In the genomic region with DNA sequence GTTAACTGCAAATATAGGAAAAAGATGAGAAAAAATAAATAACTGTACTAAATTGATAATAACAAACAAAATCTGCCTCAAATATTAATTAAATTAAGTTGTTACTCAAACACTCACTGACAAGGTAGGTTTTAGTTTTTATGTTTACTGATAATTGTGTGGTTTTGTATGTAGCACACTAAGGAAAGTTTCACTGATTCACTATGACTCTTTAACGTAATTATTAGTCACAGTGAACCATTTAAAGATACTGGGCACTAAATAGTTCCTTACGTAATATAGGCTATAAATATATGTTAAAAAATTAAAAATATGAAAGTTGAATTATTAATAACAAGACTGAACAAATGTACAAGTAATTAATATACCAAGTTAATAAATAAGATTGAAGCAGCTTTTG, we compare ENCODE assay signal across 22 cellular contexts.
DNase-seq lines count a peak whose midpoint lies in the region; ATAC-seq, FAIRE-seq and TF ChIP-seq lines count a peak whose summit lies in the region.
"Had no signal": no experiment of that assay in that cellular context is flagged by ENCODE, and none has a peak within 500 bp of the region (broad histone marks: within the 10 kb centered on the region; RNA-seq: fewer than 3 reads in every experiment).

No MANE protein-coding gene starts in this region.

- CTCF ChIA-PET in RWPE1 (lab: Yijun Ruan, JAX): no interaction called here
- CTCF ChIA-PET in SK-N-SH (lab: Yijun Ruan, JAX): no interaction called here

- H4K20me1 ChIP-seq in SK-N-SH (ENCODE audit: insufficient read depth): no peaks in the 10 kb centered on the region
- H4K20me1 ChIP-seq: BLaER1 had no signal

- POLR2A ChIA-PET in RWPE1 (lab: Yijun Ruan, JAX; ENCODE audit: low non-redundant PET) (no interaction called here), SK-N-SH (lab: Yijun Ruan, JAX) (no interaction called here)

- no peak overlapping the region for H3K4me3 Mint-ChIP-seq in stimulated activated effector memory CD8-positive, alpha-beta T cell treated with anti-CD3 and anti-CD28 coated beads, Interleukin-12 subunit alpha, Interleukin-12 subunit beta, amount 100 ng/mL, for 72 hours
- H3K4me3 Mint-ChIP-seq: B cell; CD4-positive, CD25-positive, alpha-beta regulatory T cell; CD8-positive, alpha-beta T cell had no signal

- no peaks in the 10 kb centered on the region for H3K36me3 Mint-ChIP-seq in stimulated activated effector memory CD8-positive, alpha-beta T cell treated with anti-CD3 and anti-CD28 coated beads, Interleukin-12 subunit alpha, Interleukin-12 subunit beta, amount 100 ng/mL, for 72 hours
- H3K36me3 Mint-ChIP-seq: CD4-positive, CD25-positive, alpha-beta regulatory T cell; CD8-positive, alpha-beta T cell had no signal

- intact Hi-C loops in prostate gland (cut with DNase I): no loop called here

- H3K4me2 ChIP-seq in SK-N-SH: no peak overlapping the region
- H3K4me2 ChIP-seq: BLaER1 had no signal

- H3K9me3 Mint-ChIP-seq in stimulated activated effector memory CD8-positive, alpha-beta T cell treated with anti-CD3 and anti-CD28 coated beads, Interleukin-12 subunit alpha, Interleukin-12 subunit beta, amount 100 ng/mL, for 72 hours: peaks cover 9% of the 10 kb centered on the region

- H3K4me3 ChIP-seq in bronchial epithelial cell (ENCODE audit: low read depth, low read length) (no peak overlapping the region), prostate gland (no peak overlapping the region), SK-N-SH (ENCODE audit: low read depth in 2 of 2, low read length in 1 of 2) (no peak overlapping the region)
- H3K4me3 ChIP-seq: BLaER1, GM12878 had no signal

- no peak for ATAC-seq in HG03521 (IDR thresholded peaks at IDR 0.05; ENCODE audit: unreplicated experiment)
- no peak for ATAC-seq in stimulated activated effector memory CD8-positive, alpha-beta T cell treated with anti-CD3 and anti-CD28 coated beads, Interleukin-12 subunit alpha, Interleukin-12 subunit beta, amount 100 ng/mL, for 72 hours
- ATAC-seq: CD8-positive, alpha-beta T cell; GM12878 had no signal

- TF ChIP-seq CTCF in RWPE1 (conservative IDR thresholded peaks at IDR 0.05; ENCODE audit: low read depth) (no peak), bronchial epithelial cell (IDR thresholded peaks at IDR 0.05; ENCODE audit: insufficient read depth, low read length, severe bottlenecking) (no peak), prostate gland (IDR thresholded peaks at IDR 0.05) (no peak), SK-N-SH (IDR thresholded peaks at IDR 0.05) (no peak)

- TF ChIP-seq RAD21 in SK-N-SH (IDR thresholded peaks at IDR 0.05; ENCODE audit: low read length): no peak

- WGBS in prostate gland: 75% methylated on average over 2 of the region's 2 CpGs
- under 1% methylated on average over 2 of the region's 2 CpGs for WGBS in SK-N-SH (ENCODE audit: low lambda C conversion rate)

- no peak overlapping the region for H3K27ac ChIP-seq in RWPE1
- no peak overlapping the region for H3K27ac ChIP-seq in prostate gland
- H3K27ac ChIP-seq in SK-N-SH (ENCODE audit: low read depth in 2 of 2, low read length in 1 of 2): no peak overlapping the region
- H3K27ac ChIP-seq: BLaER1, C4-2B had no signal

- no peak overlapping the region; the same call in 1 of the 2 replicates for H2AFZ ChIP-seq in SK-N-SH (ENCODE audit: low read depth)

- DNase-seq in H54 (ENCODE audit: insufficient read length, low spot score) (no peak), RWPE1 (ENCODE audit: low spot score) (peak; percentile 13), bronchial epithelial cell (ENCODE audit: low read depth) (peak; percentile 21), prostate gland (ENCODE audit: low spot score) (no peak), SK-N-SH (no peak)
- no peak for DNase-seq in stimulated activated effector memory CD8-positive, alpha-beta T cell treated with anti-CD3 and anti-CD28 coated beads, Interleukin-12 subunit alpha, Interleukin-12 subunit beta, amount 100 ng/mL, for 72 hours (ENCODE audit: low spot score in 2 of 2)
- DNase-seq: 8988T; Caco-2; CD4-positive, CD25-positive, alpha-beta regulatory T cell; CD8-positive, alpha-beta T cell; DMS153; DND-41; GDM1; GOT3; H7; HCEC 1CT had no signal

- H3F3A ChIP-seq in SK-N-SH (replicated peaks; ENCODE audit: insufficient read depth): no peaks in the 10 kb centered on the region

- no peak for TF ChIP-seq EP300 in SK-N-SH (IDR thresholded peaks at IDR 0.05; ENCODE audit: borderline replicate concordance in 1 of 2, low read depth in 1 of 2, low read length in 1 of 2)

- no peaks in the 10 kb centered on the region for H3K36me3 ChIP-seq in bronchial epithelial cell (ENCODE audit: control insufficient read depth, insufficient read depth, low read length)
- no peaks in the 10 kb centered on the region for H3K36me3 ChIP-seq in prostate gland
- H3K36me3 ChIP-seq in SK-N-SH (replicated peaks in 1 of 2; ENCODE audit: control insufficient read depth in 1 of 2, insufficient read depth in 2 of 2, low read length in 1 of 2): no peaks in the 10 kb centered on the region
- H3K36me3 ChIP-seq: BLaER1 had no signal

- no peaks in the 10 kb centered on the region for H3K4me1 Mint-ChIP-seq in stimulated activated effector memory CD8-positive, alpha-beta T cell treated with anti-CD3 and anti-CD28 coated beads, Interleukin-12 subunit alpha, Interleukin-12 subunit beta, amount 100 ng/mL, for 72 hours
- H3K4me1 Mint-ChIP-seq: B cell; CD4-positive, CD25-positive, alpha-beta regulatory T cell had no signal

- no peak overlapping the region for H3K27ac Mint-ChIP-seq in stimulated activated effector memory CD8-positive, alpha-beta T cell treated with anti-CD3 and anti-CD28 coated beads, Interleukin-12 subunit alpha, Interleukin-12 subunit beta, amount 100 ng/mL, for 72 hours
- H3K27ac Mint-ChIP-seq: B cell; CD4-positive, CD25-positive, alpha-beta regulatory T cell; CD8-positive, alpha-beta T cell had no signal

- no peak overlapping the region for H3K9ac ChIP-seq in SK-N-SH
- H3K9ac ChIP-seq: BLaER1 had no signal

- H3K4me1 ChIP-seq in prostate gland (replicated peaks): no peaks in the 10 kb centered on the region
- H3K4me1 ChIP-seq in SK-N-SH (ENCODE audit: control insufficient read depth in 1 of 2, insufficient read depth in 2 of 2, low read depth in 1 of 2, low read length in 1 of 2): no peaks in the 10 kb centered on the region
- H3K4me1 ChIP-seq: BLaER1, Caco-2 had no signal

- H3K79me2 ChIP-seq in SK-N-SH (ENCODE audit: insufficient read depth): no peaks in the 10 kb centered on the region

- TF ChIP-seq POLR2A in H54 (IDR thresholded peaks at IDR 0.05; ENCODE audit: low read depth, low read length) (no peak), prostate gland (IDR thresholded peaks at IDR 0.05) (no peak)

- FAIRE-seq in A204.1 (lab: Jason Lieb, UNC) (peak; percentile 35), H54 (lab: Jason Lieb, UNC) (peak; percentile 27), bronchial epithelial cell (lab: Jason Lieb, UNC) (no peak)
- FAIRE-seq: GM12878 had no signal

- H3K9me2 ChIP-seq in SK-N-SH: no peaks in the 10 kb centered on the region

- no peaks in the 10 kb centered on the region for H3K9me3 ChIP-seq in prostate gland
- H3K9me3 ChIP-seq in SK-N-SH: no peaks in the 10 kb centered on the region
- H3K9me3 ChIP-seq: Caco-2 had no signal

- H3K27me3 ChIP-seq in bronchial epithelial cell (ENCODE audit: control insufficient read depth, insufficient read depth, low read length) (no peaks in the 10 kb centered on the region), prostate gland (replicated peaks; ENCODE audit: insufficient read depth) (no peaks in the 10 kb centered on the region), SK-N-SH (ENCODE audit: insufficient read depth) (no peaks in the 10 kb centered on the region)
- H3K27me3 ChIP-seq: BLaER1 had no signal

TF ChIP-seq in SK-N-SH, 30 proteins besides CTCF, POLR2A, EP300 and RAD21:
- TF ChIP-seq MXI1 (IDR thresholded peaks at IDR 0.05; ENCODE audit: low read depth, low read length) (no peak), ELF1 (IDR thresholded peaks at IDR 0.05) (no peak), JUND (IDR thresholded peaks at IDR 0.05) (no peak), CHD2 (IDR thresholded peaks at IDR 0.05; ENCODE audit: low read length, partially characterized antibody) (no peak), RCOR1 (IDR thresholded peaks at IDR 0.05; ENCODE audit: low read length) (no peak), NFIC (IDR thresholded peaks at IDR 0.05; ENCODE audit: borderline replicate concordance) (no peak), NRF1 (IDR thresholded peaks at IDR 0.05; ENCODE audit: low read depth, low read length) (no peak)
- TF ChIP-seq, protein P1, sequence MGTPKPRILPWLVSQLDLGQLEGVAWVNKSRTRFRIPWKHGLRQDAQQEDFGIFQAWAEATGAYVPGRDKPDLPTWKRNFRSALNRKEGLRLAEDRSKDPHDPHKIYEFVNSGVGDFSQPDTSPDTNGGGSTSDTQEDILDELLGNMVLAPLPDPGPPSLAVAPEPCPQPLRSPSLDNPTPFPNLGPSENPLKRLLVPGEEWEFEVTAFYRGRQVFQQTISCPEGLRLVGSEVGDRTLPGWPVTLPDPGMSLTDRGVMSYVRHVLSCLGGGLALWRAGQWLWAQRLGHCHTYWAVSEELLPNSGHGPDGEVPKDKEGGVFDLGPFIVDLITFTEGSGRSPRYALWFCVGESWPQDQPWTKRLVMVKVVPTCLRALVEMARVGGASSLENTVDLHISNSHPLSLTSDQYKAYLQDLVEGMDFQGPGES (IDR thresholded peaks at IDR 0.05; ENCODE audit: low read depth, low read length): no peak
- TF ChIP-seq, protein P2, sequence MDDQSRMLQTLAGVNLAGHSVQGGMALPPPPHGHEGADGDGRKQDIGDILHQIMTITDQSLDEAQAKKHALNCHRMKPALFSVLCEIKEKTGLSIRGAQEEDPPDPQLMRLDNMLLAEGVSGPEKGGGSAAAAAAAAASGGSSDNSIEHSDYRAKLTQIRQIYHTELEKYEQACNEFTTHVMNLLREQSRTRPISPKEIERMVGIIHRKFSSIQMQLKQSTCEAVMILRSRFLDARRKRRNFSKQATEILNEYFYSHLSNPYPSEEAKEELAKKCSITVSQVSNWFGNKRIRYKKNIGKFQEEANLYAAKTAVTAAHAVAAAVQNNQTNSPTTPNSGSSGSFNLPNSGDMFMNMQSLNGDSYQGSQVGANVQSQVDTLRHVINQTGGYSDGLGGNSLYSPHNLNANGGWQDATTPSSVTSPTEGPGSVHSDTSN (IDR thresholded peaks at IDR 0.05): no peak
- TF ChIP-seq, protein P3, sequence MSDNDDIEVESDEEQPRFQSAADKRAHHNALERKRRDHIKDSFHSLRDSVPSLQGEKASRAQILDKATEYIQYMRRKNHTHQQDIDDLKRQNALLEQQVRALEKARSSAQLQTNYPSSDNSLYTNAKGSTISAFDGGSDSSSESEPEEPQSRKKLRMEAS (IDR thresholded peaks at IDR 0.05; ENCODE audit: low read depth): no peak

Comparison
In these comparisons a context has a peak if more than half of its experiments do, and no peak if none do; other contexts are left out.
1. DNase-seq: peak in RWPE1 (single experiment) and bronchial epithelial cell (single experiment); none in H54 (single experiment), stimulated activated effector memory CD8-positive, alpha-beta T cell treated with anti-CD3 and anti-CD28 coated beads, Interleukin-12 subunit alpha, Interleukin-12 subunit beta, amount 100 ng/mL, for 72 hours (0 of 2), prostate gland (single experiment) and SK-N-SH (single experiment).